ENCODE assay signal across 35 cellular contexts in genomic region chr7:92982928-92983327, GRCh38.
"Had no signal": no experiment of that assay in that cellular context is flagged by ENCODE, and none has a peak within 500 bp of the region (broad histone marks: within the 10 kb centered on the region; RNA-seq: fewer than 3 reads in every experiment).

No MANE protein-coding gene starts in this region.

- DNase-seq: Karpas-422, Kasumi-1, MG63, MM.1S, MV-4-11, NCI-H1048, NCI-H1092, NCI-H1092 treated with DMSO at 0.1 percent for 48 hours, NCI-H1105, NCI-H1105 treated with DMSO at 0.1 percent for 48 hours, NCI-H1417, NCI-H1417 treated with DMSO at 0.1 percent for 48 hours, NCI-H1436, NCI-H1436 treated with DMSO at 0.1 percent for 48 hours, NCI-H146, NCI-H1694, NCI-H1694 treated with DMSO at 0.1 percent for 48 hours, NCI-H187, NCI-H187 treated with DMSO at 0.1 percent for 48 hours, NCI-H1930, NCI-H2029, NCI-H2029 treated with DMSO at 0.1 percent for 48 hours, NCI-H2081, NCI-H2081 treated with DMSO at 0.1 percent for 48 hours, NCI-H2107, NCI-H2171, NCI-H2171 treated with DMSO at 0.1 percent for 48 hours, NCI-H2227 treated with DMSO at 0.1 percent for 48 hours, NCI-H226, NCI-H345, NCI-H446, NCI-H446 treated with DMSO at 0.1 percent for 48 hours, NCI-H510A, NCI-H510A treated with DMSO at 0.1 percent for 48 hours, NCI-H524 had no signal

- H3K27me3 ChIP-seq: MG63 had no signal

- H3K36me3 ChIP-seq: MG63 had no signal

- H3K4me3 ChIP-seq: MG63 had no signal
